1 cellular context compared by ENCODE assay signal in genomic region chr9:117485176-117485575, GRCh38.
TF ChIP-seq lines count a peak whose summit lies in the region.

No MANE protein-coding gene starts in this region.

TF ChIP-seq in GM23338, 12 proteins besides CTCF, POLR2A, EP300 and RAD21:
- TF ChIP-seq, protein P1, sequence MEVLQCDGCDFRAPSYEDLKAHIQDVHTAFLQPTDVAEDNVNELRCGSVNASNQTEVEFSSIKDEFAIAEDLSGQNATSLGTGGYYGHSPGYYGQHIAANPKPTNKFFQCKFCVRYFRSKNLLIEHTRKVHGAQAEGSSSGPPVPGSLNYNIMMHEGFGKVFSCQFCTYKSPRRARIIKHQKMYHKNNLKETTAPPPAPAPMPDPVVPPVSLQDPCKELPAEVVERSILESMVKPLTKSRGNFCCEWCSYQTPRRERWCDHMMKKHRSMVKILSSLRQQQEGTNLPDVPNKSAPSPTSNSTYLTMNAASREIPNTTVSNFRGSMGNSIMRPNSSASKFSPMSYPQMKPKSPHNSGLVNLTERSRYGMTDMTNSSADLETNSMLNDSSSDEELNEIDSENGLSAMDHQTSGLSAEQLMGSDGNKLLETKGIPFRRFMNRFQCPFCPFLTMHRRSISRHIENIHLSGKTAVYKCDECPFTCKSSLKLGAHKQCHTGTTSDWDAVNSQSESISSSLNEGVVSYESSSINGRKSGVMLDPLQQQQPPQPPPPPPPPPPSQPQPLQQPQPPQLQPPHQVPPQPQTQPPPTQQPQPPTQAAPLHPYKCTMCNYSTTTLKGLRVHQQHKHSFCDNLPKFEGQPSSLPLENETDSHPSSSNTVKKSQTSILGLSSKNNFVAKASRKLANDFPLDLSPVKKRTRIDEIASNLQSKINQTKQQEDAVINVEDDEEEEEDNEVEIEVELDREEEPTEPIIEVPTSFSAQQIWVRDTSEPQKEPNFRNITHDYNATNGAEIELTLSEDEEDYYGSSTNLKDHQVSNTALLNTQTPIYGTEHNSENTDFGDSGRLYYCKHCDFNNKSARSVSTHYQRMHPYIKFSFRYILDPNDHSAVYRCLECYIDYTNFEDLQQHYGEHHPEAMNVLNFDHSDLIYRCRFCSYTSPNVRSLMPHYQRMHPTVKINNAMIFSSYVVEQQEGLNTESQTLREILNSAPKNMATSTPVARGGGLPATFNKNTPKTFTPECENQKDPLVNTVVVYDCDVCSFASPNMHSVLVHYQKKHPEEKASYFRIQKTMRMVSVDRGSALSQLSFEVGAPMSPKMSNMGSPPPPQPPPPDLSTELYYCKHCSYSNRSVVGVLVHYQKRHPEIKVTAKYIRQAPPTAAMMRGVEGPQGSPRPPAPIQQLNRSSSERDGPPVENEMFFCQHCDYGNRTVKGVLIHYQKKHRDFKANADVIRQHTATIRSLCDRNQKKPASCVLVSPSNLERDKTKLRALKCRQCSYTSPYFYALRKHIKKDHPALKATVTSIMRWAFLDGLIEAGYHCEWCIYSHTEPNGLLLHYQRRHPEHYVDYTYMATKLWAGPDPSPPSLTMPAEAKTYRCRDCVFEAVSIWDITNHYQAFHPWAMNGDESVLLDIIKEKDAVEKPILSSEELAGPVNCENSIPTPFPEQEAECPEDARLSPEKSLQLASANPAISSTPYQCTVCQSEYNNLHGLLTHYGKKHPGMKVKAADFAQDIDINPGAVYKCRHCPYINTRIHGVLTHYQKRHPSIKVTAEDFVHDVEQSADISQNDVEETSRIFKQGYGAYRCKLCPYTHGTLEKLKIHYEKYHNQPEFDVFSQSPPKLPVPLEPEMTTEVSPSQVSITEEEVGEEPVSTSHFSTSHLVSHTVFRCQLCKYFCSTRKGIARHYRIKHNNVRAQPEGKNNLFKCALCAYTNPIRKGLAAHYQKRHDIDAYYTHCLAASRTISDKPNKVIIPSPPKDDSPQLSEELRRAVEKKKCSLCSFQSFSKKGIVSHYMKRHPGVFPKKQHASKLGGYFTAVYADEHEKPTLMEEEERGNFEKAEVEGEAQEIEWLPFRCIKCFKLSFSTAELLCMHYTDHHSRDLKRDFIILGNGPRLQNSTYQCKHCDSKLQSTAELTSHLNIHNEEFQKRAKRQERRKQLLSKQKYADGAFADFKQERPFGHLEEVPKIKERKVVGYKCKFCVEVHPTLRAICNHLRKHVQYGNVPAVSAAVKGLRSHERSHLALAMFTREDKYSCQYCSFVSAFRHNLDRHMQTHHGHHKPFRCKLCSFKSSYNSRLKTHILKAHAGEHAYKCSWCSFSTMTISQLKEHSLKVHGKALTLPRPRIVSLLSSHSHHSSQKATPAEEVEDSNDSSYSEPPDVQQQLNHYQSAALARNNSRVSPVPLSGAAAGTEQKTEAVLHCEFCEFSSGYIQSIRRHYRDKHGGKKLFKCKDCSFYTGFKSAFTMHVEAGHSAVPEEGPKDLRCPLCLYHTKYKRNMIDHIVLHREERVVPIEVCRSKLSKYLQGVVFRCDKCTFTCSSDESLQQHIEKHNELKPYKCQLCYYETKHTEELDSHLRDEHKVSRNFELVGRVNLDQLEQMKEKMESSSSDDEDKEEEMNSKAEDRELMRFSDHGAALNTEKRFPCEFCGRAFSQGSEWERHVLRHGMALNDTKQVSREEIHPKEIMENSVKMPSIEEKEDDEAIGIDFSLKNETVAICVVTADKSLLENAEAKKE (CRISPR knock-in tag; IDR thresholded peaks at IDR 0.05) = peak; percentile 21; the same call in 1 of the 2 replicates
- no peak for TF ChIP-seq POLR2AphosphoS5 (IDR thresholded peaks at IDR 0.05; ENCODE audit: low read depth)
- TF ChIP-seq EZH2 (IDR thresholded peaks at IDR 0.05; ENCODE audit: low read depth, unreplicated experiment) = no peak
